Comparison of ENCODE assay signal across 16 cellular contexts in genomic region chr15:68499620-68500312, GRCh38.
DNase-seq lines count a peak whose midpoint lies in the region; ATAC-seq and TF ChIP-seq lines count a peak whose summit lies in the region.
"Had no signal": no experiment of that assay in that cellular context is flagged by ENCODE, and none has a peak within 500 bp of the region (broad histone marks: within the 10 kb centered on the region; RNA-seq: fewer than 3 reads in every experiment).

No MANE protein-coding gene starts in this region.

- H4K20me1 ChIP-seq in PC-3 (ENCODE audit: low read length): no peaks in the 10 kb centered on the region

- intact Hi-C loops in PC-3 (cut with micrococcal nuclease): no loop called here
- intact Hi-C loops in testis (cut with DNase I; ENCODE audit: low total_unique reads): no loop called here
- intact Hi-C loops in gastrocnemius medialis (cut with DNase I; ENCODE audit: low total_unique reads): no loop called here

- TF ChIP-seq POLR2A in testis (IDR thresholded peaks at IDR 0.05) (no peak), gastrocnemius medialis (IDR thresholded peaks at IDR 0.05) (no peak)

- H3K27me3 ChIP-seq in PC-3 (ENCODE audit: low read length) (no peaks in the 10 kb centered on the region), testis (no peaks in the 10 kb centered on the region), gastrocnemius medialis (peaks cover 0 to 2% (median 0%) of the 10 kb centered on the region in 3 donors)

- H3K4me3 ChIP-seq in PC-3 (ENCODE audit: low read length) (no peak overlapping the region), testis (no peak overlapping the region), gastrocnemius medialis (no peak overlapping the region)

- H3K9me2 ChIP-seq in PC-3 (replicated peaks; ENCODE audit: low read length): no peaks in the 10 kb centered on the region
- H3K9me2 ChIP-seq: SK-N-SH had no signal

- no peak for ATAC-seq in PC-3
- no peak for ATAC-seq in GM21423 (IDR thresholded peaks at IDR 0.05; ENCODE audit: unreplicated experiment)
- ATAC-seq in gastrocnemius medialis: no peak

- in situ Hi-C loops in gastrocnemius medialis (cut with MboI; ENCODE audit: low sequenced_read_pairs in 4 of 4): no loop called here

- TF ChIP-seq CTCF in PC-3 (conservative IDR thresholded peaks at IDR 0.05; ENCODE audit: low read depth, low read length) (no peak), testis (IDR thresholded peaks at IDR 0.05) (no peak), gastrocnemius medialis (IDR thresholded peaks at IDR 0.05 in 4 of 5, conservative IDR thresholded peaks at IDR 0.05 in 1 of 5) (no peak)

- POLR2A ChIA-PET in PC-3 (lab: Charles Lee; ENCODE audit: unreplicated experiment): no interaction called here

- H3K4me2 ChIP-seq in PC-3 (ENCODE audit: low read length): no peak overlapping the region
- H3K4me2 ChIP-seq: SK-N-SH had no signal

- H3K4me1 ChIP-seq in PC-3 (ENCODE audit: insufficient read depth, low read length): no peaks in the 10 kb centered on the region
- no peaks in the 10 kb centered on the region for H3K4me1 ChIP-seq in testis
- H3K4me1 ChIP-seq in gastrocnemius medialis: no peaks in the 10 kb centered on the region

- H3K9me3 ChIP-seq in PC-3 (ENCODE audit: low read length): no peaks in the 10 kb centered on the region
- H3K9me3 ChIP-seq in testis: no peaks in the 10 kb centered on the region
- no peaks in the 10 kb centered on the region for H3K9me3 ChIP-seq in gastrocnemius medialis
- H3K9me3 ChIP-seq: SK-N-SH had no signal

- BruUV-seq in PC-3 (replicated peaks; lab: Mats Ljungman, UMichigan): no TSS peak

- H3F3A ChIP-seq in PC-3 (ENCODE audit: low read length, unreplicated experiment): no peaks in the 10 kb centered on the region

- no peaks in the 10 kb centered on the region for H3K79me2 ChIP-seq in PC-3 (ENCODE audit: low read length)

- DNase-seq in EH (ENCODE audit: low read depth): peak; percentile 50
- DNase-seq in PC-3: peak; percentile 4
- DNase-seq in iPS-NIHi7 (ENCODE audit: extremely low spot score): peak; percentile 6
- DNase-seq in ureter (ENCODE audit: low spot score): peak; percentile 25
- no peak for DNase-seq in NCI-H1105 (lab: John Stamatoyannopoulos, UW)
- DNase-seq in testis: no peak
- DNase-seq in gastrocnemius medialis: no peak
- DNase-seq: DMS 273 treated with DMSO at 0.1 percent for 48 hours; HCEC 1CT; NCI-H1436 treated with DMSO at 0.1 percent for 48 hours; NCI-H2081; NCI-H526; NK-92 treated with Interleukin-12 subunit alpha and Interleukin-12 subunit beta, amount 100 ng/mL, for 24 hours; OCI-M1; SK-N-SH had no signal

- H3K36me3 ChIP-seq in PC-3 (ENCODE audit: low read depth, low read length) (no peaks in the 10 kb centered on the region), testis (ENCODE audit: low read depth, missing control alignments) (no peaks in the 10 kb centered on the region), gastrocnemius medialis (no peaks in the 10 kb centered on the region)

- CTCF ChIA-PET in PC-3 (lab: Charles Lee): no interaction called here

- H2AFZ ChIP-seq in PC-3 (ENCODE audit: low read length): no peak overlapping the region

- no peak overlapping the region for H3K9ac ChIP-seq in PC-3 (ENCODE audit: low read length)
- H3K9ac ChIP-seq: SK-N-SH had no signal

- WGBS in testis, 2 donors: 87 to 99% methylated on average over 5 of the region's 5 CpGs

- H3K27ac ChIP-seq in PC-3 (ENCODE audit: low read length) (no peak overlapping the region), testis (no peak overlapping the region), gastrocnemius medialis (no peak overlapping the region)

Comparison
In these comparisons a context has a peak if more than half of its experiments do, and no peak if none do; other contexts are left out.
1. DNase-seq: peak in EH (single experiment), PC-3 (single experiment), iPS-NIHi7 (single experiment) and ureter (single experiment); none in NCI-H1105 (single experiment), testis (single experiment) and gastrocnemius medialis (0 of 2).